8 cellular contexts compared by ENCODE assay signal in the genomic region with DNA sequence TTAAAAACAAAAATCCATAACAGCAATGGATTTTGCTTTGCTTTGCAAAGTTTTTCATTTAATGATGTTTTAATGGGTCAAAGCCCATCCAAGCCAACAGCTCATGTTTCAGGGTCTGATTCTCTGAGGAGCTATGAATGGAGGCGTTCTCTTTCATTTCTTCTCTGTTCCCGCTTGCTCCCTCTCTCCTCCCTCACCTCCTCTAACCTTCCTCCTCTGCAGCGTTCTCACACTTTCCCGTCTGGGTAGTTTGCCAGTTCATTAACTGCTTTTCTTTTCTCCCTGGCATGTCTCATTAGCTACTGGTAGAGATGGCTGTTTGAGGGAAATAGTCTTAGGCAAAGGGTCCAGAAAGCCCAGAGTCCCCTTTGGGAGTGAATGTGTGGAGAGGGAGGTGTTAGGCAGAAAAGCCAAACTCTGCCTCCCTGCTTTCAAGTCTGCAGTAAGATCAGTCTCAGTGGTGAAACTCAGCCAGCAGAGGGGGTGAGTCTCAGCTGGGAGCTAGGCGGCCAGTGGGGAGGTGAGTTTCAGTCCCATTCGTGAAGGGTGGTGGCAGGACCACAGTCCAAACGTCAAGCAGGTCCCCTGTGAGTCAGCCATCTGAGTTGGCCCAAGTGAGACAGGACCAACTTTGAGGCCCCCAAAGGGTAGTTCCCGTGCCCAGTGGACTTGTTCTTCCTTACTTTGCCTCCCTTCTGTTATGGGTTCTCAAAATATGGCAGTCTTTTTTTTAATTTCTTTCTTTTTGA. TPM values are rescaled to one million over a fixed set of nuclear protein-coding genes. Genes with fewer than 3 reads are reported as not detected.
DNase-seq lines count a peak whose midpoint lies in the region; ATAC-seq, FAIRE-seq and TF ChIP-seq lines count a peak whose summit lies in the region.
"Not testable (repeated sequence)": the region's sequence is repeated elsewhere in the genome, so short reads cannot be mapped to it uniquely, and the experiment has no call there.

No MANE protein-coding gene starts in this region.

- not testable (repeated sequence) for BruUV-seq in endothelial cell of umbilical vein (replicated peaks; lab: Mats Ljungman, UMichigan)

- H3K9ac ChIP-seq in endothelial cell of umbilical vein (replicated peaks; ENCODE audit: extremely low read depth, insufficient read depth, low read length), result not testable (repeated sequence)

- peak in 1 of 2 donors; percentile 30 for TF ChIP-seq CTCF in endothelial cell of umbilical vein (IDR thresholded peaks at IDR 0.05; ENCODE audit: extremely low read depth in 1 of 2, insufficient read depth in 1 of 2, low read depth in 1 of 2, low read length in 2 of 2)
- peak; percentile 28 for TF ChIP-seq CTCF in lower lobe of right lung (IDR thresholded peaks at IDR 0.05)

- intact Hi-C loops in endothelial cell of umbilical vein (cut with micrococcal nuclease); lower lobe of right lung (cut with DNase I): not testable (repeated sequence)

- DNase-seq in DMS 273 (lab: John Stamatoyannopoulos, UW; ENCODE audit: unreplicated experiment) (peak; percentile 61), endothelial cell of umbilical vein (ENCODE audit: low read depth, low spot score) (peak; percentile 27)
- not testable (repeated sequence) for DNase-seq in HTR-8/SVneo (ENCODE audit: insufficient read length, low spot score); lower lobe of right lung; stimulated activated naive B cell treated with anti-CD40 and anti-IgM and Interleukin-4, amounts not matched to agents 10 μg/mL and 1 μg/mL and 100 μg/mL, for 72 hours

- peak; percentile 99 for ATAC-seq in GM19395 (IDR thresholded peaks at IDR 0.05; ENCODE audit: unreplicated experiment)
- peak; percentile 90 for ATAC-seq in HG02840 (IDR thresholded peaks at IDR 0.05; ENCODE audit: low FRiP score, unreplicated experiment)
- peak; percentile 72 to 87 for ATAC-seq in activated CD4-positive, CD25-positive, alpha-beta regulatory T cell treated with anti-CD3 and anti-CD28 coated beads, Interleukin-2, amount 50 U/mL, for 24 hours
- peak; percentile 84 to 89 for ATAC-seq in lower lobe of right lung
- ATAC-seq in stimulated activated naive B cell treated with anti-CD40 and anti-IgM and Interleukin-4, amounts not matched to agents 10 μg/mL and 1 μg/mL and 100 μg/mL, for 72 hours (replicated peaks), result peak; percentile 97 to 98

- not testable (repeated sequence) for H3K4me1 ChIP-seq in endothelial cell of umbilical vein (ENCODE audit: control insufficient read depth, extremely low read depth, insufficient read depth, low read length)
- peaks cover 12% of the 10 kb centered on the region for H3K4me1 ChIP-seq in lower lobe of right lung

- H3K4me3 Mint-ChIP-seq in stimulated activated naive B cell treated with anti-CD40 and anti-IgM and Interleukin-4, amounts not matched to agents 10 μg/mL and 1 μg/mL and 100 μg/mL, for 72 hours, result peak overlapping the region in 1 of 2 donors; percentile 63

- dilution Hi-C loops in endothelial cell of umbilical vein (cut with MboI; ENCODE audit: extremely low pct_ligation_motif_present, low sequenced_read_pairs), result not testable (repeated sequence)

- CTCF ChIA-PET in endothelial cell of umbilical vein (lab: Charles Lee), result interaction anchor here (0.7 to 2.3 kb wide), 4 partner anchors 26 to 144 kb away, joined by 4 to 6 read pairs (median 4); no protein-coding TSS in a partner anchor

- not testable (repeated sequence) for H3K9me1 ChIP-seq in endothelial cell of umbilical vein (replicated peaks; ENCODE audit: control insufficient read depth, extremely low read depth, insufficient read depth, low read length)

- not testable (repeated sequence) for H3K4me2 ChIP-seq in endothelial cell of umbilical vein (ENCODE audit: insufficient read depth, low read length)

- not testable (repeated sequence) for H2AFZ ChIP-seq in endothelial cell of umbilical vein (ENCODE audit: low read depth, low read length)

- H3K9me3 ChIP-seq in endothelial cell of umbilical vein (replicated peaks; ENCODE audit: control insufficient read depth, insufficient read depth, low read length); lower lobe of right lung: not testable (repeated sequence)

- H3K9me3 Mint-ChIP-seq in stimulated activated naive B cell treated with anti-CD40 and anti-IgM and Interleukin-4, amounts not matched to agents 10 μg/mL and 1 μg/mL and 100 μg/mL, for 72 hours, result not testable (repeated sequence)

- H3K4me3 ChIP-seq in endothelial cell of umbilical vein (replicated peaks in 1 of 3; ENCODE audit: insufficient read depth in 1 of 3, low read depth in 1 of 3, low read length in 3 of 3); lower lobe of right lung: not testable (repeated sequence)

- not testable (repeated sequence) for H4K20me1 ChIP-seq in endothelial cell of umbilical vein (replicated peaks; ENCODE audit: control insufficient read depth, extremely low read depth, insufficient read depth, low read length)

- H3K36me3 Mint-ChIP-seq in stimulated activated naive B cell treated with anti-CD40 and anti-IgM and Interleukin-4, amounts not matched to agents 10 μg/mL and 1 μg/mL and 100 μg/mL, for 72 hours, result not testable (repeated sequence)

- POLR2A ChIA-PET in endothelial cell of umbilical vein (lab: Charles Lee), result not testable (repeated sequence)

- not testable (repeated sequence) for H3K79me2 ChIP-seq in endothelial cell of umbilical vein (ENCODE audit: control insufficient read depth, insufficient read depth, low read length)

- not testable (repeated sequence) for H3K4me1 Mint-ChIP-seq in stimulated activated naive B cell treated with anti-CD40 and anti-IgM and Interleukin-4, amounts not matched to agents 10 μg/mL and 1 μg/mL and 100 μg/mL, for 72 hours

- FAIRE-seq in HTR-8/SVneo (lab: Jason Lieb, UNC), result peak; percentile 90
- peak; percentile 90 for FAIRE-seq in endothelial cell of umbilical vein (lab: Jason Lieb, UNC)

- H3K27ac Mint-ChIP-seq in stimulated activated naive B cell treated with anti-CD40 and anti-IgM and Interleukin-4, amounts not matched to agents 10 μg/mL and 1 μg/mL and 100 μg/mL, for 72 hours, result not testable (repeated sequence)

- not testable (repeated sequence) for H3K27ac ChIP-seq in endothelial cell of umbilical vein (ENCODE audit: insufficient read depth, low read depth, low read length); lower lobe of right lung

- not testable (repeated sequence) for H3K36me3 ChIP-seq in endothelial cell of umbilical vein (ENCODE audit: control insufficient read depth in 2 of 2, extremely low read depth in 1 of 2, insufficient read depth in 2 of 2, low read length in 2 of 2); lower lobe of right lung

- peaks cover 8 to 16% of the 10 kb centered on the region in 2 donors for H3K27me3 Mint-ChIP-seq in stimulated activated naive B cell treated with anti-CD40 and anti-IgM and Interleukin-4, amounts not matched to agents 10 μg/mL and 1 μg/mL and 100 μg/mL, for 72 hours

- not testable (repeated sequence) for TF ChIP-seq POLR2A in endothelial cell of umbilical vein (IDR thresholded peaks at IDR 0.05; ENCODE audit: low read depth, low read length)

- not testable (repeated sequence) for H3K27me3 ChIP-seq in endothelial cell of umbilical vein (ENCODE audit: control insufficient read depth in 2 of 2, insufficient read depth in 2 of 2, low read length in 2 of 2); lower lobe of right lung (ENCODE audit: low read depth)

RNA-seq across cellular contexts. Expression of gene FKBP9, which starts 7.3 kb away (rescaled TPM):
- total RNA-seq in endothelial cell of umbilical vein (112 and 124 TPM in 2 replicates), lower lobe of right lung (104 TPM)
- polyA plus RNA-seq in endothelial cell of umbilical vein, result 88.7 and 100 TPM in 2 replicates
- 75.8 and 83.5 TPM in 2 replicates for polyA plus RNA-seq in endothelial cell of umbilical vein (2011; cell fraction: cytosol; rRNA removed)
- polyA plus RNA-seq in endothelial cell of umbilical vein (2011; cell fraction: nucleus; rRNA removed), result 52.2 and 62.7 TPM in 2 replicates
- polyA plus RNA-seq in endothelial cell of umbilical vein (2012), result 110 and 119 TPM in 2 replicates
- polyA minus RNA-seq in endothelial cell of umbilical vein, result 168 and 189 TPM in 2 replicates
- polyA minus RNA-seq in endothelial cell of umbilical vein (2011; cell fraction: cytosol; rRNA and poly(A)+ RNA removed), result 37.7 TPM
- polyA minus RNA-seq in endothelial cell of umbilical vein (2011; cell fraction: nucleus; rRNA and poly(A)+ RNA removed), result 36.8 and 49.7 TPM in 2 replicates
